In genomic region chr4:139295317-139296299, GRCh38 we compare ENCODE assay signal across 8 cellular contexts. TPM values are rescaled to one million over a fixed set of nuclear protein-coding genes. Genes with fewer than 3 reads are reported as not detected.
DNase-seq lines count a peak whose midpoint lies in the region; ATAC-seq and TF ChIP-seq lines count a peak whose summit lies in the region.

No MANE protein-coding gene starts in this region.

- H3K36me3 ChIP-seq in right atrium auricular region, result peaks cover 18% of the 10 kb centered on the region
- H3K36me3 ChIP-seq in vagina, result peaks cover 0 to 25% of the 10 kb centered on the region in 2 donors

- CTCF ChIA-PET in T-cell (lab: Charles Lee), result interaction anchor here (0.5 to 4.3 kb wide), 38 partner anchors 8 to 1229 kb away, joined by 3 to 59 read pairs (median 3); partner anchors contain the start of gene NOCT (in 1 of the 2)

- ATAC-seq in HG02870 (IDR thresholded peaks at IDR 0.05; ENCODE audit: unreplicated experiment), result peak; percentile 87
- peak; percentile 96 to 97 (median 96) for ATAC-seq in T-cell (replicated peaks in 1 of 4)

- H3K36me3 Mint-ChIP-seq in T-cell, result peaks cover 4% of the 10 kb centered on the region

- no peaks in the 10 kb centered on the region for H3K27me3 ChIP-seq in right atrium auricular region
- no peaks in the 10 kb centered on the region for H3K27me3 ChIP-seq in vagina

- no peak for TF ChIP-seq POLR2A in vagina (IDR thresholded peaks at IDR 0.05)

- no peaks in the 10 kb centered on the region for H3K27me3 Mint-ChIP-seq in T-cell

- in situ Hi-C loops in GM13976 (cut with MboI; ENCODE audit: low sequenced_read_pairs, unreplicated experiment), result loop anchor here (10.0 kb wide), 1 partner anchor 261 kb away; no protein-coding TSS in a partner anchor

- H3K27ac Mint-ChIP-seq in T-cell, result peak overlapping the region; percentile 94 to 96

- peaks cover 0 to 48% of the 10 kb centered on the region in 2 donors for H3K4me1 ChIP-seq in right atrium auricular region
- H3K4me1 ChIP-seq in vagina, result peaks cover 21% of the 10 kb centered on the region

- DNase-seq in GM13976 (ENCODE audit: low spot score) (peak; percentile 91), NCI-H146 (lab: John Stamatoyannopoulos, UW) (peak; percentile 87), T-cell (peak; percentile 88 to 100 (median 96)), amniotic stem cell (lab: John Stamatoyannopoulos, UW) (peak; percentile 90), right atrium auricular region (ENCODE audit: low spot score) (peak; percentile 98), putamen (ENCODE audit: low spot score) (peak; percentile 94), vagina (ENCODE audit: extremely low spot score in 2 of 2) (peak in 1 of 2 donors; percentile 93)

- H3K9me3 Mint-ChIP-seq in T-cell, result no peaks in the 10 kb centered on the region

- POLR2A ChIA-PET in T-cell (lab: Charles Lee), result interaction anchor here (0.6 to 1.1 kb wide), 2 partner anchors 10 to 11 kb away, joined by 5 to 11 read pairs; no protein-coding TSS in a partner anchor

- TF ChIP-seq CTCF in GM13976 (IDR thresholded peaks at IDR 0.05; ENCODE audit: borderline replicate concordance, control extremely low read depth, extremely low read depth, insufficient read depth, missing control alignments), result peak; percentile 94
- peak; percentile 82 to 97 for TF ChIP-seq CTCF in right atrium auricular region (IDR thresholded peaks at IDR 0.05)
- peak; percentile 85 to 96 (median 90) for TF ChIP-seq CTCF in vagina (IDR thresholded peaks at IDR 0.05)

- peaks cover 29 to 39% (median 35%) of the 10 kb centered on the region in 3 donors for H3K4me1 Mint-ChIP-seq in T-cell

- intact Hi-C loops in vagina (cut with DNase I), result loop anchor here (5.0 to 10.0 kb wide), 3 partner anchors 71 to 261 kb away; no protein-coding TSS in a partner anchor

- H3K4me3 Mint-ChIP-seq in T-cell, result peak overlapping the region; percentile 92 to 100 (median 97)

- H3K4me3 ChIP-seq in right atrium auricular region (peak overlapping the region; percentile 74 to 75), vagina (peak overlapping the region; percentile 66 to 92)

- H3K27ac ChIP-seq in right atrium auricular region (peak overlapping the region; percentile 92), vagina (peak overlapping the region; percentile 93)

- H3K9me3 ChIP-seq in right atrium auricular region, result no peaks in the 10 kb centered on the region
- H3K9me3 ChIP-seq in vagina, result no peaks in the 10 kb centered on the region

RNA-seq across cellular contexts. Expression of gene NAA15, which starts 5.7 kb away (rescaled TPM):
- total RNA-seq in T-cell (10 to 100 TPM; 45.1 to 64.0 (median 50.7) TPM), right atrium auricular region (10 to 100 TPM; 21.5 to 24.2 TPM), vagina (35.1 TPM)

RNA-seq across cellular contexts. Expression of gene NDUFC1, which starts 6.7 kb away (rescaled TPM):
- total RNA-seq in T-cell (10 to 100 TPM; 19.6 to 29.1 (median 26.8) TPM), right atrium auricular region (100 to 1,000 TPM in 1 of 2 donors, 10 to 100 TPM in 1; 96.1 to 118 TPM), vagina (16.5 TPM)

RNA-seq across cellular contexts. Expression of gene MGARP, which starts 15.6 kb away (rescaled TPM):
- total RNA-seq in T-cell, result under 1 TPM in 4 of 5 donors, not detected in 1; 0.25 to 0.61 (median 0.39) TPM
- total RNA-seq in right atrium auricular region, result 1 to 10 TPM; 4.3 to 7.1 TPM
- total RNA-seq in vagina, result 2.2 TPM
